8 cellular contexts compared by ENCODE assay signal in genomic region chr1:212858461-212859265, GRCh38. TPM values are rescaled to one million over a fixed set of nuclear protein-coding genes. Genes with fewer than 3 reads are reported as not detected.
DNase-seq lines count a peak whose midpoint lies in the region; ATAC-seq, FAIRE-seq and TF ChIP-seq lines count a peak whose summit lies in the region.

No MANE protein-coding gene starts in this region.

- peaks cover 36% of the 10 kb centered on the region for H3K4me1 Mint-ChIP-seq in activated T-cell treated with anti-CD3 and anti-CD28 coated beads, Interleukin-2, amount 50 U/mL, for 72 hours (ENCODE audit: low read depth)

- no peaks in the 10 kb centered on the region for H3K36me3 ChIP-seq in gastroesophageal sphincter
- peaks cover 15% of the 10 kb centered on the region for H3K36me3 ChIP-seq in neuron (ENCODE audit: insufficient read depth, low read length)

- peak overlapping the region; percentile 54 for H3K27ac Mint-ChIP-seq in activated T-cell treated with anti-CD3 and anti-CD28 coated beads, Interleukin-2, amount 50 U/mL, for 72 hours

- POLR2A ChIA-PET in A549 (lab: Yijun Ruan, JAX), result interaction anchor here (0.7 to 1.8 kb wide), 9 partner anchors 10 to 250 kb away, joined by 3 to 12 read pairs (median 4); partner anchors contain the start of genes ATF3, NSL1 and TATDN3

- TF ChIP-seq CTCF in A549 (IDR thresholded peaks at IDR 0.05), result no peak
- no peak for TF ChIP-seq CTCF in GM12864 (IDR thresholded peaks at IDR 0.05; ENCODE audit: low read depth, low read length, missing control alignments)
- TF ChIP-seq CTCF in gastroesophageal sphincter (IDR thresholded peaks at IDR 0.05), result no peak

- no peak overlapping the region for H3K4me3 Mint-ChIP-seq in activated T-cell treated with anti-CD3 and anti-CD28 coated beads, Interleukin-2, amount 50 U/mL, for 72 hours

- H3K36me3 Mint-ChIP-seq in activated T-cell treated with anti-CD3 and anti-CD28 coated beads, Interleukin-2, amount 50 U/mL, for 72 hours (ENCODE audit: insufficient read depth in 2 of 2), result peaks cover 0 to 6% of the 10 kb centered on the region in 2 donors

- H3K27ac ChIP-seq in A549 (peak overlapping the region; percentile 86 to 97), gastroesophageal sphincter (peak overlapping the region; percentile 68 to 94 (median 88))

- DNase-seq in A549 (ENCODE audit: low read depth in 1 of 2, low spot score in 1 of 2), result peak; percentile 32 to 42
- no peak for DNase-seq in GM12864 (ENCODE audit: low read depth)
- peak; percentile 21 for DNase-seq in NCI-H345 treated with DMSO at 0.1 percent for 48 hours (lab: John Stamatoyannopoulos, UW; ENCODE audit: unreplicated experiment)
- peak; percentile 19 to 33 for DNase-seq in activated T-cell treated with anti-CD3 and anti-CD28 coated beads, Interleukin-2, amount 50 U/mL, for 72 hours
- no peak for DNase-seq in GM19239 (ENCODE audit: insufficient read length, low spot score)

- H3K9me3 ChIP-seq in A549 (no peaks in the 10 kb centered on the region), gastroesophageal sphincter (no peaks in the 10 kb centered on the region), neuron (ENCODE audit: low read length) (peaks cover 6% of the 10 kb centered on the region)

- FAIRE-seq in A549 (lab: Jason Lieb, UNC), result no peak
- FAIRE-seq in GM19239 (lab: Jason Lieb, UNC), result no peak

- peak overlapping the region; percentile 77 for H3K4me2 ChIP-seq in A549

- H3K27me3 ChIP-seq in gastroesophageal sphincter (no peaks in the 10 kb centered on the region), neuron (ENCODE audit: insufficient read depth, low read length) (no peaks in the 10 kb centered on the region)

- 10% methylated on average over 26 of the region's 54 CpGs for WGBS in A549 (ENCODE audit: missing lambda C conversion rate)
- 10 to 38% methylated on average over 4 to 5 of the region's 54 CpGs for WGBS in gastroesophageal sphincter (ENCODE audit: low coverage in 1 of 2), 2 donors

- ATAC-seq in A549 (peak; percentile 58 to 61), HG02763 (IDR thresholded peaks at IDR 0.05; ENCODE audit: unreplicated experiment) (peak; percentile 9), gastroesophageal sphincter (peak; percentile 28)
- ATAC-seq in activated T-cell treated with anti-CD3 and anti-CD28 coated beads, Interleukin-2, amount 50 U/mL, for 72 hours (replicated peaks in 1 of 2), result peak; percentile 25

- TF ChIP-seq POLR2A in A549 (IDR thresholded peaks at IDR 0.05; ENCODE audit: low read length), result no peak
- no peak for TF ChIP-seq POLR2A in gastroesophageal sphincter (IDR thresholded peaks at IDR 0.05)

- TF ChIP-seq RAD21 in A549 (conservative IDR thresholded peaks at IDR 0.05 in 1 of 2, IDR thresholded peaks at IDR 0.05 in 1 of 2), result no peak

- TF ChIP-seq EP300 in A549 (IDR thresholded peaks at IDR 0.05), result no peak
- TF ChIP-seq EP300 in gastroesophageal sphincter (IDR thresholded peaks at IDR 0.05), result no peak

- H2AFZ ChIP-seq in neuron (ENCODE audit: low read depth, low read length), result peak overlapping the region; percentile 81

- H3K4me1 ChIP-seq in A549 (peaks cover 54% of the 10 kb centered on the region), gastroesophageal sphincter (peaks cover 0 to 47% (median 4%) of the 10 kb centered on the region in 3 donors), neuron (ENCODE audit: insufficient read depth, low read length) (peaks cover 20% of the 10 kb centered on the region)

- H3K4me3 ChIP-seq in A549, result peak overlapping the region; percentile 80
- peak overlapping the region; percentile 88 for H3K4me3 ChIP-seq in GM12864 (ENCODE audit: low read depth, low read length)
- peak overlapping the region; percentile 90 to 97 for H3K4me3 ChIP-seq in gastroesophageal sphincter
- H3K4me3 ChIP-seq in neuron (ENCODE audit: low read length), result peak overlapping the region; percentile 90

- H3K9me3 Mint-ChIP-seq in activated T-cell treated with anti-CD3 and anti-CD28 coated beads, Interleukin-2, amount 50 U/mL, for 72 hours, result no peaks in the 10 kb centered on the region

- no peaks in the 10 kb centered on the region for H3K27me3 Mint-ChIP-seq in activated T-cell treated with anti-CD3 and anti-CD28 coated beads, Interleukin-2, amount 50 U/mL, for 72 hours (ENCODE audit: low read depth)

- CTCF ChIA-PET in A549 (lab: Yijun Ruan, JAX), result interaction anchor here (1.0 to 1.1 kb wide), 2 partner anchors 137 to 796 kb away, joined by 3 read pairs; no protein-coding TSS in a partner anchor

TF ChIP-seq in A549, 52 proteins besides CTCF, POLR2A, EP300 and RAD21:
- no peak for TF ChIP-seq HDAC2 (IDR thresholded peaks at IDR 0.05)
- TF ChIP-seq, protein P1, sequence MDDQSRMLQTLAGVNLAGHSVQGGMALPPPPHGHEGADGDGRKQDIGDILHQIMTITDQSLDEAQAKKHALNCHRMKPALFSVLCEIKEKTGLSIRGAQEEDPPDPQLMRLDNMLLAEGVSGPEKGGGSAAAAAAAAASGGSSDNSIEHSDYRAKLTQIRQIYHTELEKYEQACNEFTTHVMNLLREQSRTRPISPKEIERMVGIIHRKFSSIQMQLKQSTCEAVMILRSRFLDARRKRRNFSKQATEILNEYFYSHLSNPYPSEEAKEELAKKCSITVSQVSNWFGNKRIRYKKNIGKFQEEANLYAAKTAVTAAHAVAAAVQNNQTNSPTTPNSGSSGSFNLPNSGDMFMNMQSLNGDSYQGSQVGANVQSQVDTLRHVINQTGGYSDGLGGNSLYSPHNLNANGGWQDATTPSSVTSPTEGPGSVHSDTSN (IDR thresholded peaks at IDR 0.05), result peak; percentile 11; the same call in 1 of the 2 replicates
- TF ChIP-seq MAX (IDR thresholded peaks at IDR 0.05), result peak; percentile 25
- TF ChIP-seq KDM5A (IDR thresholded peaks at IDR 0.05), result no peak
- no peak for TF ChIP-seq REST (IDR thresholded peaks at IDR 0.05)
- TF ChIP-seq PHF8 (IDR thresholded peaks at IDR 0.05; ENCODE audit: borderline replicate concordance, low read depth), result 0 out of 2 replicates have a peak, but pooled peaks have one; percentile 51
- TF ChIP-seq FOSL2 (IDR thresholded peaks at IDR 0.05), result no peak
- TF ChIP-seq FOSL2 (CRISPR knock-in tag; IDR thresholded peaks at IDR 0.05), result no peak

RNA-seq across cellular contexts. Expression of gene FLVCR1, which starts 0.6 kb away (rescaled TPM):
- polyA plus RNA-seq in A549 (2011; rRNA removed), result 13.7 and 15.4 TPM in 2 replicates
- polyA plus RNA-seq in A549 (2012; cell fraction: cytosol; rRNA removed), result 6.6 and 8.7 TPM in 2 replicates
- polyA plus RNA-seq in A549 (2012; cell fraction: nucleus; rRNA removed), result 11.5 and 11.7 TPM in 2 replicates
- polyA plus RNA-seq in A549 (2017; fragmentation: RNase III; extraction: RNeasy Plus Mini Kit Qiagen cat#74134 plus additional on column Dnase treatment), result 12.0 to 14.9 TPM (median 14.9 TPM) in 3 replicates
- 26.4 and 27.0 TPM in 2 replicates for polyA minus RNA-seq in A549 (2011; rRNA and poly(A)+ RNA removed)
- total RNA-seq in activated T-cell treated with anti-CD3 and anti-CD28 coated beads, Interleukin-2, amount 50 U/mL, for 72 hours, result 10 to 100 TPM in 1 of 2 donors, 1 to 10 TPM in 1; 9.5 to 15.7 TPM
- 1 to 10 TPM; 3.2 to 9.2 (median 4.4) TPM for total RNA-seq in gastroesophageal sphincter

RNA-seq across cellular contexts. Expression of gene SPATA45, which starts 11.2 kb away (rescaled TPM):
- polyA plus RNA-seq in A549 (2011; rRNA removed), result 0.18 and 0.33 TPM in 2 replicates
- polyA plus RNA-seq in A549 (2012; cell fraction: cytosol; rRNA removed), result not detected in 2 replicates
- not detected in 2 replicates for polyA plus RNA-seq in A549 (2012; cell fraction: nucleus; rRNA removed)
- polyA plus RNA-seq in A549 (2017; fragmentation: RNase III; extraction: RNeasy Plus Mini Kit Qiagen cat#74134 plus additional on column Dnase treatment), result not detected in 3 replicates
- not detected in 2 replicates for polyA minus RNA-seq in A549 (2011; rRNA and poly(A)+ RNA removed)
- total RNA-seq in activated T-cell treated with anti-CD3 and anti-CD28 coated beads, Interleukin-2, amount 50 U/mL, for 72 hours, result not detected
- not detected for total RNA-seq in gastroesophageal sphincter

Comparison
In these comparisons a context has a peak if more than half of its experiments do, and no peak if none do; other contexts are left out.
1. ATAC-seq: peak in every context shown above with its lines; median percentile 60 in A549; 28 in gastroesophageal sphincter; 25 in activated T-cell treated with anti-CD3 and anti-CD28 coated beads, Interleukin-2, amount 50 U/mL, for 72 hours; 9 in HG02763.
2. DNase-seq: peak in A549 (2 of 2), NCI-H345 treated with DMSO at 0.1 percent for 48 hours (single experiment) and activated T-cell treated with anti-CD3 and anti-CD28 coated beads, Interleukin-2, amount 50 U/mL, for 72 hours (2 of 2); none in GM12864 (single experiment) and GM19239 (single experiment).
3. Peak in every context shown above with its lines, with median percentiles within 50 percentile points of each other: H3K4me3 ChIP-seq.